8 cellular contexts compared by ENCODE assay signal in genomic region chr6:43053545-43054205, GRCh38. TPM values are rescaled to one million over a fixed set of nuclear protein-coding genes. Genes with fewer than 3 reads are reported as not detected.
DNase-seq lines count a peak whose midpoint lies in the region; ATAC-seq and TF ChIP-seq lines count a peak whose summit lies in the region.

CUL7 (minus strand) TSS chr6:43053851; CDS start chr6:43052788, 1,063 bp downstream.

- peak within 1 kb of the TSS; percentile 87 for H3K27ac ChIP-seq in caudate nucleus (ENCODE audit: low read depth, low read length)
- peak within 1 kb of the TSS; percentile 83 to 95 (median 92) for H3K27ac ChIP-seq in spleen

- peaks cover 17 to 67% (median 36%) of the 10 kb centered on the region in 6 donors for H3K4me1 ChIP-seq in spleen

- no peaks in the 10 kb centered on the region for H3K9me3 ChIP-seq in spleen

- peak; percentile 75 for ATAC-seq in HG03196 (IDR thresholded peaks at IDR 0.05; ENCODE audit: unreplicated experiment)
- peak; percentile 99 for ATAC-seq in activated B cell treated with CpG ODN at 0.5 μM for 24 hours (ENCODE audit: low read depth)

- peaks cover 0 to 72% (median 42%) of the 10 kb centered on the region in 6 donors for H3K36me3 ChIP-seq in spleen

- H3K27ac Mint-ChIP-seq in activated B cell treated with CpG ODN at 0.5 μM for 24 hours = peak within 1 kb of the TSS; percentile 90

- no peak for TF ChIP-seq CTCF in activated B cell treated with CpG ODN at 0.5 μM for 24 hours (IDR thresholded peaks at IDR 0.05)
- TF ChIP-seq CTCF in spleen (IDR thresholded peaks at IDR 0.05 in 8 of 11, conservative IDR thresholded peaks at IDR 0.05 in 3 of 11) = peak in 2 of 11 experiments; percentile 26 to 30

- POLR2A ChIA-PET in activated B cell treated with CpG ODN at 0.5 μM for 24 hours (lab: Charles Lee) = interaction anchor here (0.5 to 3.6 kb wide), 25 partner anchors 24 to 829 kb away, joined by 3 to 43 read pairs (median 4); partner anchors contain the start of genes CNPY3, KLHDC3, MEA1 and PEX6

- peak within 1 kb of the TSS; percentile 61 to 86 (median 78) for H3K4me3 ChIP-seq in spleen

- peaks cover 57% of the 10 kb centered on the region for H3K36me3 Mint-ChIP-seq in activated B cell treated with CpG ODN at 0.5 μM for 24 hours (ENCODE audit: low read depth)

- CTCF ChIA-PET in activated B cell treated with CpG ODN at 0.5 μM for 24 hours (lab: Charles Lee) = interaction anchor here (1.0 kb wide), 1 partner anchor 154 kb away, joined by 3 read pairs; no protein-coding TSS in a partner anchor

- H3K4me1 Mint-ChIP-seq in activated B cell treated with CpG ODN at 0.5 μM for 24 hours = peaks cover 37% of the 10 kb centered on the region

- no peaks in the 10 kb centered on the region for H3K27me3 ChIP-seq in spleen (replicated peaks in 1 of 7)

- H3K9me3 Mint-ChIP-seq in activated B cell treated with CpG ODN at 0.5 μM for 24 hours = no peaks in the 10 kb centered on the region

- H3K27me3 Mint-ChIP-seq in activated B cell treated with CpG ODN at 0.5 μM for 24 hours = no peaks in the 10 kb centered on the region

- peak within 1 kb of the TSS; percentile 90 for H3K4me3 Mint-ChIP-seq in activated B cell treated with CpG ODN at 0.5 μM for 24 hours

- peak; percentile 96 for TF ChIP-seq POLR2A in GM18951 (IDR thresholded peaks at IDR 0.05; ENCODE audit: extremely low read depth, insufficient read depth, insufficient read length)
- TF ChIP-seq POLR2A in spleen (IDR thresholded peaks at IDR 0.05) = peak in 1 of 3 donors; percentile 62

- DNase-seq in AG08396 (ENCODE audit: low spot score) (peak; percentile 99), NCI-H345 treated with DMSO at 0.1 percent for 48 hours (lab: John Stamatoyannopoulos, UW; ENCODE audit: unreplicated experiment) (peak; percentile 88), activated B cell treated with CpG ODN at 0.5 μM for 24 hours (peak; percentile 81), caudate nucleus (lab: John Stamatoyannopoulos, UW) (peak in 56 of 61 donors; percentile 33 to 93 (median 70)), inferior parietal cortex (ENCODE audit: extremely low spot score) (peak; percentile 83), spleen (peak; percentile 98)

- in situ Hi-C loops in GM18951 (cut with MboI; ENCODE audit: low sequenced_read_pairs, unreplicated experiment) = no loop called here

- intact Hi-C loops in activated B cell treated with CpG ODN at 0.5 μM for 24 hours (cut with micrococcal nuclease) (loop anchor here (1.0 to 10.0 kb wide), 5 partner anchors 32 to 311 kb away; partner anchors contain the start of genes CNPY3, DNPH1, KLHDC3 and RRP36), spleen (cut with DNase I; ENCODE audit: low total_unique reads) (no loop called here)

- 0 to 3% (median 2%) methylated on average over 31 to 45 of the region's 45 CpGs for WGBS in spleen, 5 donors

RNA-seq across cellular contexts. Expression of gene CUL7, which starts in this region (rescaled TPM):
- total RNA-seq in activated B cell treated with CpG ODN at 0.5 μM for 24 hours (15.9 and 19.1 TPM in 2 replicates), spleen (10 to 100 TPM; 11.8 to 23.1 (median 13.7) TPM)
- 1 to 10 TPM; 3.6 to 7.7 (median 4.9) TPM for polyA plus RNA-seq in spleen

Comparison
In these comparisons a context has a peak if more than half of its experiments do, and no peak if none do; other contexts are left out.
1. Peak in every context shown above with its lines: DNase-seq, ATAC-seq, H3K4me3 ChIP-seq and H3K27ac ChIP-seq.